ENCODE assay signal across 8 cellular contexts in the genomic region with DNA sequence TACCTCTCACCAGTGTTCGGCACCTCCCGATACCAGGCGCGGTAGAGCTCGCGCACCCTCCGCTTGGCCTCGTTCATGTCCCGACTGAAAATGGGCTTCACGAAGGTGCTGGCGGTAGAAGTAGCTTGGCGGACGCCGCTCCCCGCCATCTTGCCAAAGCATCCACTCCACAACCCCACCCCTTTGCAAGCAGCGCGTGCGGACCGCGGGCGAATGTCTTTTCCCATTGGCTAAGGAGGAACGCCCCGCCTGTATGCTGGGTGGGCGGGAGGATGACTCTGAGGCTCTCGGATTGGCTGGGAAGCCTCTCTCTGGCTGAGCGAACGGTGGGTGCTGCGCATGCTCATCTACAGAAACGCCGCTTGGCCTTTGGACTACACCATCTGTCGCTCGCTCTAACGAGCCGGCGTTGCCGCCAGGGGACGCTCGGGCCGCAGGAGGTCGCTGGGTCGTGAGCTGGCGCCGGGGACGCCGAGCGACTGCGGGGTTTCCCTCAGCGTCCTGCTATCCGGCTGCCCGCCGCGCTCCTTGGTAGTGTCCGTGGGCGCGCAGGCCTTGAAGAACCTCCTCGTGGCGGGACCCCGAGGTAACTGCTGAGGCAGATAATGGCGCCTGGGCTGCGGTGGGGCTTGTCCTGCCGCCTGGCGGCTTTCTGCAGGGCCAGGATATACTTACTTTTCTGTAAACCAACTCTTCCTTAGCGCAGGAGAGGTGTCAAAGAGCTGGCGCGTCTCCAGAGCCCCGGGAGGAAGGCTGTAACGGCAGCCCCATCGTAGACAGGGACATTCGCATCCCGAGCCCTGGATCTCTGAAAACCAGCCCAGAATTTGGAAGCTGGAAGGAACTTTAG. TPM values are rescaled to one million over a fixed set of nuclear protein-coding genes. Genes with fewer than 3 reads are reported as not detected.
DNase-seq lines count a peak whose midpoint lies in the region; ATAC-seq and TF ChIP-seq lines count a peak whose summit lies in the region.

A gene (minus strand): TSS at position 177 of the 850 bp plus-strand sequence. CDS start 28 bp downstream, at position 149.

- POLR2A ChIA-PET in naive thymus-derived CD4-positive, alpha-beta T cell (lab: Charles Lee): interaction anchor here (0.6 to 6.7 kb wide), 23 partner anchors 11 to 1021 kb away, joined by 3 to 136 read pairs (median 4); a partner anchor contains a TSS

- peak; percentile 92 for TF ChIP-seq CTCF in DOHH2 (IDR thresholded peaks at IDR 0.05; ENCODE audit: low read depth, low read length, poor library complexity, severe bottlenecking)

- H3K4me1 ChIP-seq in DOHH2 (ENCODE audit: control insufficient read depth, low read length): peaks cover 28% of the 10 kb centered on the region
- peaks cover 15 to 22% of the 10 kb centered on the region in 2 donors for H3K4me1 ChIP-seq in naive thymus-derived CD4-positive, alpha-beta T cell (ENCODE audit: control insufficient read depth in 2 of 2, insufficient read depth in 2 of 2, low read length in 2 of 2)

- H3K9me2 ChIP-seq in DOHH2 (replicated peaks; ENCODE audit: control insufficient read depth, low read length): no peaks in the 10 kb centered on the region

- H3K4me1 Mint-ChIP-seq in naive thymus-derived CD4-positive, alpha-beta T cell: peaks cover 14 to 56% (median 36%) of the 10 kb centered on the region in 7 donors

- peak within 1 kb of the TSS; percentile 92 to 100 (median 99) for H3K27ac Mint-ChIP-seq in naive thymus-derived CD4-positive, alpha-beta T cell

- H3K4me3 ChIP-seq in DOHH2 (ENCODE audit: low read length): peak within 1 kb of the TSS; percentile 88
- peak within 1 kb of the TSS; percentile 96 for H3K4me3 ChIP-seq in naive thymus-derived CD4-positive, alpha-beta T cell (ENCODE audit: low read length)

- peaks cover 0 to 5% (median 0%) of the 10 kb centered on the region in 11 donors for H3K9me3 Mint-ChIP-seq in naive thymus-derived CD4-positive, alpha-beta T cell

- H3K27me3 Mint-ChIP-seq in naive thymus-derived CD4-positive, alpha-beta T cell: no peaks in the 10 kb centered on the region

- intact Hi-C loops in naive thymus-derived CD4-positive, alpha-beta T cell (cut with micrococcal nuclease): loop anchor here (1.0 to 5.0 kb wide), 19 partner anchors 12 to 1454 kb away; a partner anchor contains a TSS

- peak within 1 kb of the TSS; percentile 74 for H3K27ac ChIP-seq in DOHH2 (ENCODE audit: low read depth, low read length)
- H3K27ac ChIP-seq in naive thymus-derived CD4-positive, alpha-beta T cell (ENCODE audit: low read depth, low read length): peak within 1 kb of the TSS; percentile 96

- peaks cover 32% of the 10 kb centered on the region for H3K36me3 ChIP-seq in DOHH2 (ENCODE audit: control insufficient read depth, low read length)
- peaks cover 2 to 19% (median 11%) of the 10 kb centered on the region in 3 experiments for H3K36me3 ChIP-seq in naive thymus-derived CD4-positive, alpha-beta T cell (ENCODE audit: control insufficient read depth in 2 of 3, insufficient read depth in 3 of 3, low read length in 3 of 3)

- H4K20me1 ChIP-seq in DOHH2 (ENCODE audit: control insufficient read depth, insufficient read depth, low read depth, low read length): peaks cover 6% of the 10 kb centered on the region; the same call in 1 of the 2 replicates

- peak within 1 kb of the TSS; percentile 71 for H3K4me2 ChIP-seq in DOHH2 (ENCODE audit: low read length)

- H3K79me2 ChIP-seq in DOHH2 (ENCODE audit: control insufficient read depth, low read length): peaks cover 46% of the 10 kb centered on the region

- H3F3A ChIP-seq in DOHH2 (ENCODE audit: control insufficient read depth, insufficient read depth): peaks cover 7% of the 10 kb centered on the region

- DNase-seq in Kasumi-1 (lab: John Stamatoyannopoulos, UW): peak; percentile 99
- peak; percentile 97 for DNase-seq in RPMI7951 (ENCODE audit: low read depth)
- DNase-seq in activated T-helper 1 cell treated with anti-CD3 and anti-CD28 coated beads, Interleukin-2, amount 50 U/mL, for 16 hours (ENCODE audit: low read depth in 1 of 2, low spot score in 1 of 2): peak; percentile 92 to 97
- peak; percentile 98 for DNase-seq in fibroblast of gingiva (ENCODE audit: low read depth)
- DNase-seq in naive thymus-derived CD4-positive, alpha-beta T cell: peak; percentile 92 to 99 (median 98)
- DNase-seq in stimulated activated naive CD4-positive, alpha-beta T cell (lab: John Stamatoyannopoulos, UW): peak; percentile 91 to 99 (median 98)

- no peaks in the 10 kb centered on the region for H3K9me3 ChIP-seq in DOHH2 (ENCODE audit: control insufficient read depth, insufficient read depth, low read length)
- no peaks in the 10 kb centered on the region for H3K9me3 ChIP-seq in naive thymus-derived CD4-positive, alpha-beta T cell (ENCODE audit: control insufficient read depth in 2 of 3, low read length in 3 of 3)

- peaks cover 0 to 32% (median 16%) of the 10 kb centered on the region in 5 donors for H3K36me3 Mint-ChIP-seq in naive thymus-derived CD4-positive, alpha-beta T cell

- H3K27me3 ChIP-seq in DOHH2 (ENCODE audit: control insufficient read depth, low read length): no peaks in the 10 kb centered on the region
- no peaks in the 10 kb centered on the region for H3K27me3 ChIP-seq in naive thymus-derived CD4-positive, alpha-beta T cell (ENCODE audit: control insufficient read depth in 2 of 2, insufficient read depth in 2 of 2, low read length in 2 of 2)

- peak; percentile 90 for ATAC-seq in GM21825 (IDR thresholded peaks at IDR 0.05; ENCODE audit: unreplicated experiment)
- ATAC-seq in naive thymus-derived CD4-positive, alpha-beta T cell: peak; percentile 93

- CTCF ChIA-PET in naive thymus-derived CD4-positive, alpha-beta T cell (lab: Charles Lee): interaction anchor here (0.6 to 2.9 kb wide), 28 partner anchors 9 to 353 kb away, joined by 3 to 19 read pairs (median 4); a partner anchor contains a TSS

- peak within 1 kb of the TSS; percentile 94 to 99 (median 98) for H3K4me3 Mint-ChIP-seq in naive thymus-derived CD4-positive, alpha-beta T cell

RNA-seq across cellular contexts. Expression of the gene that starts here (rescaled TPM):
- total RNA-seq in RPMI7951 (2014; rRNA removed; shearing (Covaris generic)): 96.1 and 105 TPM in 2 replicates
- total RNA-seq in naive thymus-derived CD4-positive, alpha-beta T cell: 10 to 100 TPM; 35.0 to 66.4 (median 40.6) TPM
- polyA plus RNA-seq in naive thymus-derived CD4-positive, alpha-beta T cell: 100 to 1,000 TPM in 1 of 2 donors, 10 to 100 TPM in 1; 96.9 to 123 TPM

Comparison
In these comparisons a context has a peak if more than half of its experiments do, and no peak if none do; other contexts are left out.
1. Peak in every context shown above with its lines: DNase-seq, ATAC-seq, H3K4me3 ChIP-seq and H3K27ac ChIP-seq.